In genomic region chr10:13984647-13985155, GRCh38 we compare ENCODE assay signal across 13 cellular contexts.
DNase-seq lines count a peak whose midpoint lies in the region; ATAC-seq, FAIRE-seq and TF ChIP-seq lines count a peak whose summit lies in the region.
"Had no signal": no experiment of that assay in that cellular context is flagged by ENCODE, and none has a peak within 500 bp of the region (broad histone marks: within the 10 kb centered on the region; RNA-seq: fewer than 3 reads in every experiment).

No MANE protein-coding gene starts in this region.

- H3K27ac ChIP-seq in A549 (peak overlapping the region in 1 of 2 experiments; percentile 62; a peak in 2 of 6 replicates), GM23248 (peak overlapping the region; percentile 82)
- H3K27ac ChIP-seq: left ventricle myocardium inferior had no signal

- POLR2A ChIA-PET in A549 (lab: Yijun Ruan, JAX), result no interaction called here

- TF ChIP-seq EP300 in A549 (IDR thresholded peaks at IDR 0.05), result no peak

- H2AFZ ChIP-seq in GM23248, result no peak overlapping the region

- peaks cover 32% of the 10 kb centered on the region for H3F3A ChIP-seq in GM23248 (ENCODE audit: insufficient read depth)

- no peak for FAIRE-seq in A549 (lab: Jason Lieb, UNC)

- H3K4me1 ChIP-seq in A549, result peaks cover 13% of the 10 kb centered on the region; the same call in 2 of the 3 replicates
- peaks cover 22% of the 10 kb centered on the region for H3K4me1 ChIP-seq in GM23248 (ENCODE audit: insufficient read depth)

- H4K20me1 ChIP-seq in GM23248 (ENCODE audit: insufficient read depth), result no peaks in the 10 kb centered on the region

- no peaks in the 10 kb centered on the region for H3K9me2 ChIP-seq in GM23248 (ENCODE audit: insufficient read depth)

- H3K4me3 ChIP-seq in A549, result no peak overlapping the region
- no peak overlapping the region for H3K4me3 ChIP-seq in GM23248
- H3K4me3 ChIP-seq: left ventricle myocardium inferior had no signal

- DNase-seq in A549 (ENCODE audit: low read depth in 1 of 2, low spot score in 1 of 2) (peak; percentile 43 to 46), GM23248 (peak; percentile 97), amniotic stem cell (lab: John Stamatoyannopoulos, UW) (peak; percentile 54), glomerular endothelial cell (ENCODE audit: extremely low read depth, low read depth, low spot score) (peak; percentile 99)
- DNase-seq in central memory CD4-positive, alpha-beta T cell, result no peak
- DNase-seq: activated CD4-positive, CD25-positive, alpha-beta regulatory T cell treated with anti-CD3 and anti-CD28 coated beads, Interleukin-2, amount 50 U/mL, for 72 hours; activated naive CD4-positive, alpha-beta T cell treated with anti-CD3 and anti-CD28 coated beads, Interleukin-2, amount 10 ng/mL, durations not matched to agents 7 days and 5 days; left ventricle myocardium inferior; NCI-H2107; retina had no signal

- ATAC-seq in A549 (peak; percentile 62 to 78; a peak in 5 of 6 replicates), GM18909 (IDR thresholded peaks at IDR 0.05; ENCODE audit: poor library complexity, unreplicated experiment) (no peak), GM21576 (IDR thresholded peaks at IDR 0.05; ENCODE audit: unreplicated experiment) (no peak), HG02798 (IDR thresholded peaks at IDR 0.05; ENCODE audit: poor library complexity, unreplicated experiment) (no peak)

- no peaks in the 10 kb centered on the region for H3K27me3 ChIP-seq in GM23248 (replicated peaks; ENCODE audit: insufficient read depth)

- no peak for TF ChIP-seq CTCF in A549 (IDR thresholded peaks at IDR 0.05)

- no peak for TF ChIP-seq POLR2A in A549 (IDR thresholded peaks at IDR 0.05; ENCODE audit: low read length)

- TF ChIP-seq RAD21 in A549 (conservative IDR thresholded peaks at IDR 0.05 in 1 of 2, IDR thresholded peaks at IDR 0.05 in 1 of 2), result no peak

- no peaks in the 10 kb centered on the region for H3K79me2 ChIP-seq in GM23248 (ENCODE audit: insufficient read depth)

- H3K9ac ChIP-seq in GM23248, result peak overlapping the region; percentile 66

- WGBS in A549 (ENCODE audit: missing lambda C conversion rate), result 18% methylated on average over 5 of the region's 7 CpGs
- 8 to 12% methylated on average over 7 of the region's 7 CpGs for WGBS in GM23248 (ENCODE audit: low coverage in 1 of 2, low lambda C conversion rate in 2 of 2, missing lambda C conversion rate in 2 of 2), 2 experiments

- no peaks in the 10 kb centered on the region for H3K36me3 ChIP-seq in GM23248 (ENCODE audit: low read depth)
- H3K36me3 ChIP-seq: left ventricle myocardium inferior had no signal

- in situ Hi-C loops in GM23248 (cut with MboI), result no loop called here

- H3K4me2 ChIP-seq in A549, result peak overlapping the region; percentile 37; the same call in 2 of the 3 replicates
- H3K4me2 ChIP-seq in GM23248 (ENCODE audit: unreplicated experiment), result peak overlapping the region; percentile 10

- CTCF ChIA-PET in A549 (lab: Yijun Ruan, JAX), result interaction anchor here (1.3 kb wide), 1 partner anchor 55 kb away, joined by 5 read pairs; no protein-coding TSS in a partner anchor

- no peaks in the 10 kb centered on the region for H3K9me3 ChIP-seq in A549
- H3K9me3 ChIP-seq in GM23248 (ENCODE audit: low read depth), result no peaks in the 10 kb centered on the region
- H3K9me3 ChIP-seq: left ventricle myocardium inferior had no signal

TF ChIP-seq in A549, 52 proteins besides CTCF, POLR2A, EP300 and RAD21:
- no peak for TF ChIP-seq NFE2L2 (conservative IDR thresholded peaks at IDR 0.05; ENCODE audit: low read length)
- TF ChIP-seq TP53 (CRISPR knock-in tag; IDR thresholded peaks at IDR 0.05), result no peak
- no peak for TF ChIP-seq RNF2 (IDR thresholded peaks at IDR 0.05; ENCODE audit: borderline replicate concordance, low read depth)
- TF ChIP-seq SREBF2 (IDR thresholded peaks at IDR 0.05), result no peak
- TF ChIP-seq EHMT2 (IDR thresholded peaks at IDR 0.05; ENCODE audit: low read depth), result no peak
- peak; percentile 29; the same call in 1 of the 2 replicates for TF ChIP-seq JUNB (IDR thresholded peaks at IDR 0.05)
- peak; percentile 19; the same call in 1 of the 2 replicates for TF ChIP-seq GATA3 (IDR thresholded peaks at IDR 0.05; ENCODE audit: borderline replicate concordance)
- no peak for TF ChIP-seq HMGXB4 (CRISPR knock-in tag; IDR thresholded peaks at IDR 0.05; ENCODE audit: borderline replicate concordance)
- TF ChIP-seq MAX (IDR thresholded peaks at IDR 0.05), result no peak
- peak; percentile 49; the same call in 1 of the 2 replicates for TF ChIP-seq FOSL2 (IDR thresholded peaks at IDR 0.05)
- no peak; the same call in 1 of the 2 replicates for TF ChIP-seq FOSL2 (CRISPR knock-in tag; IDR thresholded peaks at IDR 0.05)
- no peak for TF ChIP-seq NR3C1 (IDR thresholded peaks at IDR 0.05)

Comparison
In these comparisons a context has a peak if more than half of its experiments do, and no peak if none do; other contexts are left out.
1. ATAC-seq: peak in A549 (2 of 2); none in GM18909 (single experiment), GM21576 (single experiment) and HG02798 (single experiment).